ENCODE assay signal across 11 cellular contexts in the genomic region with DNA sequence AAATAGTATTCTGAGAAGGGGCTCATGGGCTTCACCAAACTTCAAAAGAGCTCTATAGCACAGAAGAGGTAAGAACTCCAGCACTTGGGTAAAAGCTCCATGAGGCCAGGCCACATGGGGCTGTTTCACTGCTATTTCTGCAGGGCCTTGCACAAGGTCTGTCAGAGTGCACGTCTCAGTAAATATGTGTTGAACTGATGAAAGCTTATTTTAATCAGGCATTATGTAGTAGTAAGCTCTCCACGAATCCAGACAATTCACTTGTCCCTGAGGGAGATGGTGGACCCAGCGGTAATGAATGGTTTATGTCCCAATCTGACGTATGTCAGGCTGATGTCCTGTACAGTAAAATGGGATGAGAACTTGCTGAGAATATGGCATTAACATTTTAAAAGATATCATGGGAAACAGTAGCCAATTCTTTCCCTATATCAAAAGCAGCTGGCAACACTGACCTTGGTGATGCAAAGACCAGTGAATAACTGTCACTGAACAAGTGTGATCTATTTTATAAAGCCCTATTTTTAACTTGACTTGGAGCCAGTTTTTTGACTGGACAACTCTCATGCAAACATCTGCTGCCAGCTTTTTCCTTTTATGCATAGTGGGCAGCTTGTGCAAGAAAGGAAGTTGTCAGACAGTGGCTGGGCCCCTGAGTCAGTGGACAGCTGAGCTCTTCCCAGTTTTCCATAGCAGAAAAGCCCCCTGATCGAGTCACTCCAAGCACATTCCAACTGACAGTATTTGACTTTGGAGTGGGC.
DNase-seq lines count a peak whose midpoint lies in the region; FAIRE-seq and TF ChIP-seq lines count a peak whose summit lies in the region.
"Had no signal": no experiment of that assay in that cellular context is flagged by ENCODE, and none has a peak within 500 bp of the region (broad histone marks: within the 10 kb centered on the region; RNA-seq: fewer than 3 reads in every experiment).

No MANE protein-coding gene starts in this region.

- FAIRE-seq in endothelial cell of umbilical vein (lab: Jason Lieb, UNC), result no peak

- H3K27ac ChIP-seq in endothelial cell of umbilical vein (ENCODE audit: insufficient read depth, low read depth, low read length), result no peak overlapping the region
- H3K27ac ChIP-seq in muscle layer of duodenum (ENCODE audit: low read length), result peak overlapping the region; percentile 31
- H3K27ac ChIP-seq: SK-N-MC had no signal

- H2AFZ ChIP-seq in endothelial cell of umbilical vein (ENCODE audit: low read depth, low read length), result no peak overlapping the region

- DNase-seq in AG04449 (ENCODE audit: low read depth, low spot score), result peak; percentile 83
- peak; percentile 35 for DNase-seq in NCI-H226
- DNase-seq in endothelial cell of umbilical vein (ENCODE audit: low read depth, low spot score), result peak; percentile 59
- no peak for DNase-seq in RPMI8226
- no peak for DNase-seq in NCI-H2107 (lab: John Stamatoyannopoulos, UW)
- no peak for DNase-seq in NCI-H1092 treated with DMSO at 0.1 percent for 48 hours (lab: John Stamatoyannopoulos, UW)
- DNase-seq in GM10248 (ENCODE audit: extremely low spot score), result no peak
- DNase-seq: NCI-H2081 treated with DMSO at 0.1 percent for 48 hours; stimulated activated CD4-positive, alpha-beta T cell treated with anti-CD3 and anti-CD28 coated beads, Interleukin-15, amount 100 ng/mL, for 24 hours had no signal

- dilution Hi-C loops in endothelial cell of umbilical vein (cut with MboI; ENCODE audit: extremely low pct_ligation_motif_present, low sequenced_read_pairs), result no loop called here

- H3K36me3 ChIP-seq in endothelial cell of umbilical vein (ENCODE audit: control insufficient read depth in 2 of 2, extremely low read depth in 1 of 2, insufficient read depth in 2 of 2, low read length in 2 of 2) (no peaks in the 10 kb centered on the region), muscle layer of duodenum (ENCODE audit: control insufficient read depth in 1 of 2, insufficient read depth in 2 of 2, low read length in 2 of 2) (no peaks in the 10 kb centered on the region)

- H3K4me3 ChIP-seq in AG04449 (ENCODE audit: low read depth, low read length), result no peak overlapping the region
- H3K4me3 ChIP-seq in endothelial cell of umbilical vein (replicated peaks in 1 of 3; ENCODE audit: insufficient read depth in 1 of 3, low read depth in 1 of 3, low read length in 3 of 3), result no peak overlapping the region
- no peak overlapping the region for H3K4me3 ChIP-seq in muscle layer of duodenum (ENCODE audit: low read depth in 1 of 2, low read length in 2 of 2)
- H3K4me3 ChIP-seq: SK-N-MC had no signal

- H3K9ac ChIP-seq in endothelial cell of umbilical vein (replicated peaks; ENCODE audit: extremely low read depth, insufficient read depth, low read length), result no peak overlapping the region

- no peak for TF ChIP-seq POLR2A in endothelial cell of umbilical vein (IDR thresholded peaks at IDR 0.05; ENCODE audit: low read depth, low read length)

- CTCF ChIA-PET in AG04449 (lab: Yijun Ruan, JAX) (interaction anchor here (1.2 kb wide), 1 partner anchor 10 kb away, joined by 4 read pairs; no protein-coding TSS in a partner anchor), endothelial cell of umbilical vein (lab: Charles Lee) (no interaction called here), GM10248 (lab: Yijun Ruan, JAX) (interaction anchor here (0.8 kb wide), 1 partner anchor 11 kb away, joined by 3 read pairs; no protein-coding TSS in a partner anchor)

- intact Hi-C loops in endothelial cell of umbilical vein (cut with micrococcal nuclease), result no loop called here

- no peak overlapping the region for H3K4me2 ChIP-seq in endothelial cell of umbilical vein (ENCODE audit: insufficient read depth, low read length)

- no peaks in the 10 kb centered on the region for H3K9me1 ChIP-seq in endothelial cell of umbilical vein (replicated peaks; ENCODE audit: control insufficient read depth, extremely low read depth, insufficient read depth, low read length)

- POLR2A ChIA-PET in AG04449 (lab: Yijun Ruan, JAX) (interaction anchor here (0.7 to 1.6 kb wide), 2 partner anchors 24 to 235 kb away, joined by 4 read pairs; no protein-coding TSS in a partner anchor), endothelial cell of umbilical vein (lab: Charles Lee) (interaction anchor here (0.7 kb wide), 1 partner anchor 21 kb away, joined by 6 read pairs; no protein-coding TSS in a partner anchor), GM10248 (lab: Yijun Ruan, JAX) (no interaction called here)

- TF ChIP-seq CTCF in AG04449 (IDR thresholded peaks at IDR 0.05; ENCODE audit: insufficient read depth, low read length, missing control alignments) (no peak), endothelial cell of umbilical vein (IDR thresholded peaks at IDR 0.05; ENCODE audit: extremely low read depth in 1 of 2, insufficient read depth in 1 of 2, low read depth in 1 of 2, low read length in 2 of 2) (no peak), GM10248 (IDR thresholded peaks at IDR 0.05; ENCODE audit: control extremely low read depth, extremely low read depth, low read depth, missing control alignments) (no peak)

- H3K79me2 ChIP-seq in endothelial cell of umbilical vein (ENCODE audit: control insufficient read depth, insufficient read depth, low read length), result no peaks in the 10 kb centered on the region

- H3K9me3 ChIP-seq in endothelial cell of umbilical vein (replicated peaks; ENCODE audit: control insufficient read depth, insufficient read depth, low read length) (no peaks in the 10 kb centered on the region), muscle layer of duodenum (ENCODE audit: control insufficient read depth in 1 of 2, low read length in 2 of 2) (no peaks in the 10 kb centered on the region)

- H3K4me1 ChIP-seq in endothelial cell of umbilical vein (ENCODE audit: control insufficient read depth, extremely low read depth, insufficient read depth, low read length), result peaks cover 10% of the 10 kb centered on the region
- peaks cover 0 to 13% of the 10 kb centered on the region in 2 donors for H3K4me1 ChIP-seq in muscle layer of duodenum (ENCODE audit: control insufficient read depth in 1 of 2, insufficient read depth in 2 of 2, low read length in 2 of 2)

- no peaks in the 10 kb centered on the region for H4K20me1 ChIP-seq in endothelial cell of umbilical vein (replicated peaks; ENCODE audit: control insufficient read depth, extremely low read depth, insufficient read depth, low read length)

- no TSS peak for BruUV-seq in endothelial cell of umbilical vein (replicated peaks; lab: Mats Ljungman, UMichigan)

- H3K27me3 ChIP-seq in endothelial cell of umbilical vein (ENCODE audit: control insufficient read depth in 2 of 2, insufficient read depth in 2 of 2, low read length in 2 of 2), result no peaks in the 10 kb centered on the region
- H3K27me3 ChIP-seq in muscle layer of duodenum (ENCODE audit: low read depth, low read length), result no peaks in the 10 kb centered on the region

TF ChIP-seq in endothelial cell of umbilical vein, 7 proteins besides CTCF, POLR2A, EP300 and RAD21:
- TF ChIP-seq, protein P1, sequence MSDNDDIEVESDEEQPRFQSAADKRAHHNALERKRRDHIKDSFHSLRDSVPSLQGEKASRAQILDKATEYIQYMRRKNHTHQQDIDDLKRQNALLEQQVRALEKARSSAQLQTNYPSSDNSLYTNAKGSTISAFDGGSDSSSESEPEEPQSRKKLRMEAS (IDR thresholded peaks at IDR 0.05; ENCODE audit: insufficient read depth, insufficient read length), result no peak
- no peak for TF ChIP-seq EZH2 (IDR thresholded peaks at IDR 0.05; ENCODE audit: borderline replicate concordance, low read depth, low read length, severe bottlenecking)
- TF ChIP-seq JUN (IDR thresholded peaks at IDR 0.05; ENCODE audit: borderline replicate concordance, insufficient read depth, insufficient read length, low read depth), result no peak
- TF ChIP-seq MYC (IDR thresholded peaks at IDR 0.05; ENCODE audit: low read depth, low read length), result no peak
- TF ChIP-seq GATA2 (IDR thresholded peaks at IDR 0.05; ENCODE audit: insufficient read depth, insufficient read length, low read depth, low read length), result no peak
- no peak for TF ChIP-seq POLR2AphosphoS5 (IDR thresholded peaks at IDR 0.05; ENCODE audit: insufficient read depth, low read depth, low read length)
- no peak for TF ChIP-seq FOS (IDR thresholded peaks at IDR 0.05; ENCODE audit: borderline replicate concordance, insufficient read depth, low read length)
TF ChIP-seq in endothelial cell of umbilical vein: peak in this region for 0.

Comparison
In these comparisons a context has a peak if more than half of its experiments do, and no peak if none do; other contexts are left out.
1. DNase-seq: peak in AG04449 (single experiment), NCI-H226 (single experiment) and endothelial cell of umbilical vein (single experiment); none in RPMI8226 (single experiment), NCI-H2107 (single experiment), NCI-H1092 treated with DMSO at 0.1 percent for 48 hours (single experiment) and GM10248 (single experiment).